In the genomic region with DNA sequence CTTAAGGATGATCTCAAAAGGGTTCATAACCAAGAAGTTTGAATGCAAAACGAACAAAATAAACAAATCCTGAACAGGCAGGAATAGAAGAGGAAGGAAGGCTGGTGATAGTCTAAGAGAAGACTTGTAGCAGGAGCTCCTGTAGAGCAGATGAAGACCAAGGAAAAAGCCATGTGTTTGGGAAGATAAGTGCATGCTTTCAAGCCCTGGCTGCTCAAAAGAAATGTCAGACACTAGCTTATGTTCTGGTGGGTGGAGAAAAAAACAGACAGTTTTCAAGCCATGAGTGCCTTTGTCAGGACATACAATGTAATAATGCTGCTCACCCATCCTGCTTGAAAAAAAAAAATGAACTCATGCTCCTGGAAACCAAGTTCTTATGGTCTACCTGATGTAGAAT, we compare ENCODE assay signal across 1 cellular context.
TF ChIP-seq lines count a peak whose summit lies in the region.

No MANE protein-coding gene starts in this region.

TF ChIP-seq in K562, 482 proteins besides CTCF, POLR2A, EP300 and RAD21 (continued from another document and continues in another):
- TF ChIP-seq ZNF561 (CRISPR knock-in tag; conservative IDR thresholded peaks at IDR 0.05) (no peak), JUN (IDR thresholded peaks at IDR 0.05; ENCODE audit: borderline replicate concordance, low read depth, low read length) (peak; percentile 46; the same call in 1 of the 2 replicates), JUN (CRISPR knock-in tag; IDR thresholded peaks at IDR 0.05; ENCODE audit: borderline replicate concordance) (no peak), ZNF436 (CRISPR knock-in tag; IDR thresholded peaks at IDR 0.05) (no peak), SMARCB1 (IDR thresholded peaks at IDR 0.05; ENCODE audit: insufficient read length, low read depth) (no peak), KDM5B (IDR thresholded peaks at IDR 0.05; ENCODE audit: insufficient replicate concordance, low read depth, low read length) (no peak), ETV5 (CRISPR knock-in tag; IDR thresholded peaks at IDR 0.05; ENCODE audit: low read depth) (no peak), SMARCA5 (IDR thresholded peaks at IDR 0.05) (no peak), CREM (IDR thresholded peaks at IDR 0.05; ENCODE audit: low read depth) (no peak), ZNF766 (CRISPR knock-in tag; conservative IDR thresholded peaks at IDR 0.05) (no peak), RBM34 (IDR thresholded peaks at IDR 0.05; ENCODE audit: borderline replicate concordance, insufficient read depth, low read length) (no peak), COPS2 (conservative IDR thresholded peaks at IDR 0.05) (no peak), FIP1L1 (IDR thresholded peaks at IDR 0.05; ENCODE audit: low read depth, low read length, poor library complexity, severe bottlenecking) (no peak), WHSC1 (IDR thresholded peaks at IDR 0.05; ENCODE audit: low read length) (no peak), SREBF2 (CRISPR knock-in tag; IDR thresholded peaks at IDR 0.05) (no peak), SAFB (IDR thresholded peaks at IDR 0.05; ENCODE audit: borderline replicate concordance, low read depth, low read length) (no peak), ZC3H11A (IDR thresholded peaks at IDR 0.05; ENCODE audit: low read depth, low read length) (no peak), TSC22D4 (tag; IDR thresholded peaks at IDR 0.05) (no peak), EGR1 (conservative IDR thresholded peaks at IDR 0.05) (peak; percentile 64; the same call in 1 of the 2 replicates), CAMTA2 (CRISPR knock-in tag; conservative IDR thresholded peaks at IDR 0.05) (no peak), ZNF445 (CRISPR knock-in tag; IDR thresholded peaks at IDR 0.05; ENCODE audit: low read depth) (no peak), TCF3 (CRISPR knock-in tag; IDR thresholded peaks at IDR 0.05) (peak; percentile 87)
- TF ChIP-seq, protein P1, sequence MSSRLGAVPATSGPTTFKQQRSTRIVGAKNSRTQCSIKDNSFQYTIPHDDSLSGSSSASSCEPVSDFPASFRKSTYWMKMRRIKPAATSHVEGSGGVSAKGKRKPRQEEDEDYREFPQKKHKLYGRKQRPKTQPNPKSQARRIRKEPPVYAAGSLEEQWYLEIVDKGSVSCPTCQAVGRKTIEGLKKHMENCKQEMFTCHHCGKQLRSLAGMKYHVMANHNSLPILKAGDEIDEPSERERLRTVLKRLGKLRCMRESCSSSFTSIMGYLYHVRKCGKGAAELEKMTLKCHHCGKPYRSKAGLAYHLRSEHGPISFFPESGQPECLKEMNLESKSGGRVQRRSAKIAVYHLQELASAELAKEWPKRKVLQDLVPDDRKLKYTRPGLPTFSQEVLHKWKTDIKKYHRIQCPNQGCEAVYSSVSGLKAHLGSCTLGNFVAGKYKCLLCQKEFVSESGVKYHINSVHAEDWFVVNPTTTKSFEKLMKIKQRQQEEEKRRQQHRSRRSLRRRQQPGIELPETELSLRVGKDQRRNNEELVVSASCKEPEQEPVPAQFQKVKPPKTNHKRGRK (tag; IDR thresholded peaks at IDR 0.05) = no peak
- TF ChIP-seq, protein P2, sequence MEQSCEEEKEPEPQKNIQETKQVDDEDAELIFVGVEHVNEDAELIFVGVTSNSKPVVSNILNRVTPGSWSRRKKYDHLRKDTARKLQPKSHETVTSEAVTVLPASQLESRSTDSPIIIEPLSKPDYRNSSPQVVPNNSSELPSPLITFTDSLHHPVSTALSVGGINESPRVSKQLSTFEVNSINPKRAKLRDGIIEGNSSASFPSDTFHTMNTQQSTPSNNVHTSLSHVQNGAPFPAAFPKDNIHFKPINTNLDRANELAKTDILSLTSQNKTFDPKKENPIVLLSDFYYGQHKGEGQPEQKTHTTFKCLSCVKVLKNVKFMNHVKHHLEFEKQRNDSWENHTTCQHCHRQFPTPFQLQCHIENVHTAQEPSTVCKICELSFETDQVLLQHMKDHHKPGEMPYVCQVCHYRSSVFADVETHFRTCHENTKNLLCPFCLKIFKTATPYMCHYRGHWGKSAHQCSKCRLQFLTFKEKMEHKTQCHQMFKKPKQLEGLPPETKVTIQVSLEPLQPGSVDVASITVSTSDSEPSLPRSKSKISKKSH (CRISPR knock-in tag; IDR thresholded peaks at IDR 0.05) = no peak
- TF ChIP-seq, protein P3, sequence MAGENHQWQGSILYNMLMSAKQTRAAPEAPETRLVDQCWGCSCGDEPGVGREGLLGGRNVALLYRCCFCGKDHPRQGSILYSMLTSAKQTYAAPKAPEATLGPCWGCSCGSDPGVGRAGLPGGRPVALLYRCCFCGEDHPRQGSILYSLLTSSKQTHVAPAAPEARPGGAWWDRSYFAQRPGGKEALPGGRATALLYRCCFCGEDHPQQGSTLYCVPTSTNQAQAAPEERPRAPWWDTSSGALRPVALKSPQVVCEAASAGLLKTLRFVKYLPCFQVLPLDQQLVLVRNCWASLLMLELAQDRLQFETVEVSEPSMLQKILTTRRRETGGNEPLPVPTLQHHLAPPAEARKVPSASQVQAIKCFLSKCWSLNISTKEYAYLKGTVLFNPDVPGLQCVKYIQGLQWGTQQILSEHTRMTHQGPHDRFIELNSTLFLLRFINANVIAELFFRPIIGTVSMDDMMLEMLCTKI (IDR thresholded peaks at IDR 0.05; ENCODE audit: partially characterized antibody) = no peak
- TF ChIP-seq, protein P4, sequence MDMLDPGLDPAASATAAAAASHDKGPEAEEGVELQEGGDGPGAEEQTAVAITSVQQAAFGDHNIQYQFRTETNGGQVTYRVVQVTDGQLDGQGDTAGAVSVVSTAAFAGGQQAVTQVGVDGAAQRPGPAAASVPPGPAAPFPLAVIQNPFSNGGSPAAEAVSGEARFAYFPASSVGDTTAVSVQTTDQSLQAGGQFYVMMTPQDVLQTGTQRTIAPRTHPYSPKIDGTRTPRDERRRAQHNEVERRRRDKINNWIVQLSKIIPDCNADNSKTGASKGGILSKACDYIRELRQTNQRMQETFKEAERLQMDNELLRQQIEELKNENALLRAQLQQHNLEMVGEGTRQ (CRISPR knock-in tag; IDR thresholded peaks at IDR 0.05) = no peak
- TF ChIP-seq, protein P5, sequence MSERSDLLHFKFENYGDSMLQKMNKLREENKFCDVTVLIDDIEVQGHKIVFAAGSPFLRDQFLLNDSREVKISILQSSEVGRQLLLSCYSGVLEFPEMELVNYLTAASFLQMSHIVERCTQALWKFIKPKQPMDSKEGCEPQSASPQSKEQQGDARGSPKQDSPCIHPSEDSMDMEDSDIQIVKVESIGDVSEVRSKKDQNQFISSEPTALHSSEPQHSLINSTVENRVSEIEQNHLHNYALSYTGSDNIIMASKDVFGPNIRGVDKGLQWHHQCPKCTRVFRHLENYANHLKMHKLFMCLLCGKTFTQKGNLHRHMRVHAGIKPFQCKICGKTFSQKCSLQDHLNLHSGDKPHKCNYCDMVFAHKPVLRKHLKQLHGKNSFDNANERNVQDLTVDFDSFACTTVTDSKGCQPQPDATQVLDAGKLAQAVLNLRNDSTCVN (CRISPR knock-in tag; IDR thresholded peaks at IDR 0.05) = no peak
- TF ChIP-seq, protein P6, sequence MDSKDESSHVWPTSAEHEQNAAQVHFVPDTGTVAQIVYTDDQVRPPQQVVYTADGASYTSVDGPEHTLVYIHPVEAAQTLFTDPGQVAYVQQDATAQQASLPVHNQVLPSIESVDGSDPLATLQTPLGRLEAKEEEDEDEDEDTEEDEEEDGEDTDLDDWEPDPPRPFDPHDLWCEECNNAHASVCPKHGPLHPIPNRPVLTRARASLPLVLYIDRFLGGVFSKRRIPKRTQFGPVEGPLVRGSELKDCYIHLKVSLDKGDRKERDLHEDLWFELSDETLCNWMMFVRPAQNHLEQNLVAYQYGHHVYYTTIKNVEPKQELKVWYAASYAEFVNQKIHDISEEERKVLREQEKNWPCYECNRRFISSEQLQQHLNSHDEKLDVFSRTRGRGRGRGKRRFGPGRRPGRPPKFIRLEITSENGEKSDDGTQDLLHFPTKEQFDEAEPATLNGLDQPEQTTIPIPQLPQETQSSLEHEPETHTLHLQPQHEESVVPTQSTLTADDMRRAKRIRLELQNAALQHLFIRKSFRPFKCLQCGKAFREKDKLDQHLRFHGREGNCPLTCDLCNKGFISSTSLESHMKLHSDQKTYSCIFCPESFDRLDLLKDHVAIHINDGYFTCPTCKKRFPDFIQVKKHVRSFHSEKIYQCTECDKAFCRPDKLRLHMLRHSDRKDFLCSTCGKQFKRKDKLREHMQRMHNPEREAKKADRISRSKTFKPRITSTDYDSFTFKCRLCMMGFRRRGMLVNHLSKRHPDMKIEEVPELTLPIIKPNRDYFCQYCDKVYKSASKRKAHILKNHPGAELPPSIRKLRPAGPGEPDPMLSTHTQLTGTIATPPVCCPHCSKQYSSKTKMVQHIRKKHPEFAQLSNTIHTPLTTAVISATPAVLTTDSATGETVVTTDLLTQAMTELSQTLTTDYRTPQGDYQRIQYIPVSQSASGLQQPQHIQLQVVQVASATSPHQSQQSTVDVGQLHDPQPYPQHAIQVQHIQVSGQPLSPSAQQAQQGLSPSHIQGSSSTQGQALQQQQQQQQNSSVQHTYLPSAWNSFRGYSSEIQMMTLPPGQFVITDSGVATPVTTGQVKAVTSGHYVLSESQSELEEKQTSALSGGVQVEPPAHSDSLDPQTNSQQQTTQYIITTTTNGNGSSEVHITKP (IDR thresholded peaks at IDR 0.05; ENCODE audit: partially characterized antibody) = no peak
- TF ChIP-seq, protein P7, sequence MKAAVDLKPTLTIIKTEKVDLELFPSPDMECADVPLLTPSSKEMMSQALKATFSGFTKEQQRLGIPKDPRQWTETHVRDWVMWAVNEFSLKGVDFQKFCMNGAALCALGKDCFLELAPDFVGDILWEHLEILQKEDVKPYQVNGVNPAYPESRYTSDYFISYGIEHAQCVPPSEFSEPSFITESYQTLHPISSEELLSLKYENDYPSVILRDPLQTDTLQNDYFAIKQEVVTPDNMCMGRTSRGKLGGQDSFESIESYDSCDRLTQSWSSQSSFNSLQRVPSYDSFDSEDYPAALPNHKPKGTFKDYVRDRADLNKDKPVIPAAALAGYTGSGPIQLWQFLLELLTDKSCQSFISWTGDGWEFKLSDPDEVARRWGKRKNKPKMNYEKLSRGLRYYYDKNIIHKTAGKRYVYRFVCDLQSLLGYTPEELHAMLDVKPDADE (conservative IDR thresholded peaks at IDR 0.05; ENCODE audit: control insufficient read depth, low read depth, low read length) = no peak
- TF ChIP-seq, protein P8, sequence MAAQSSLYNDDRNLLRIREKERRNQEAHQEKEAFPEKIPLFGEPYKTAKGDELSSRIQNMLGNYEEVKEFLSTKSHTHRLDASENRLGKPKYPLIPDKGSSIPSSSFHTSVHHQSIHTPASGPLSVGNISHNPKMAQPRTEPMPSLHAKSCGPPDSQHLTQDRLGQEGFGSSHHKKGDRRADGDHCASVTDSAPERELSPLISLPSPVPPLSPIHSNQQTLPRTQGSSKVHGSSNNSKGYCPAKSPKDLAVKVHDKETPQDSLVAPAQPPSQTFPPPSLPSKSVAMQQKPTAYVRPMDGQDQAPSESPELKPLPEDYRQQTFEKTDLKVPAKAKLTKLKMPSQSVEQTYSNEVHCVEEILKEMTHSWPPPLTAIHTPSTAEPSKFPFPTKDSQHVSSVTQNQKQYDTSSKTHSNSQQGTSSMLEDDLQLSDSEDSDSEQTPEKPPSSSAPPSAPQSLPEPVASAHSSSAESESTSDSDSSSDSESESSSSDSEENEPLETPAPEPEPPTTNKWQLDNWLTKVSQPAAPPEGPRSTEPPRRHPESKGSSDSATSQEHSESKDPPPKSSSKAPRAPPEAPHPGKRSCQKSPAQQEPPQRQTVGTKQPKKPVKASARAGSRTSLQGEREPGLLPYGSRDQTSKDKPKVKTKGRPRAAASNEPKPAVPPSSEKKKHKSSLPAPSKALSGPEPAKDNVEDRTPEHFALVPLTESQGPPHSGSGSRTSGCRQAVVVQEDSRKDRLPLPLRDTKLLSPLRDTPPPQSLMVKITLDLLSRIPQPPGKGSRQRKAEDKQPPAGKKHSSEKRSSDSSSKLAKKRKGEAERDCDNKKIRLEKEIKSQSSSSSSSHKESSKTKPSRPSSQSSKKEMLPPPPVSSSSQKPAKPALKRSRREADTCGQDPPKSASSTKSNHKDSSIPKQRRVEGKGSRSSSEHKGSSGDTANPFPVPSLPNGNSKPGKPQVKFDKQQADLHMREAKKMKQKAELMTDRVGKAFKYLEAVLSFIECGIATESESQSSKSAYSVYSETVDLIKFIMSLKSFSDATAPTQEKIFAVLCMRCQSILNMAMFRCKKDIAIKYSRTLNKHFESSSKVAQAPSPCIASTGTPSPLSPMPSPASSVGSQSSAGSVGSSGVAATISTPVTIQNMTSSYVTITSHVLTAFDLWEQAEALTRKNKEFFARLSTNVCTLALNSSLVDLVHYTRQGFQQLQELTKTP (IDR thresholded peaks at IDR 0.05; ENCODE audit: low read depth in 1 of 2, partially characterized antibody in 2 of 2) = no peak
- TF ChIP-seq, protein P9, sequence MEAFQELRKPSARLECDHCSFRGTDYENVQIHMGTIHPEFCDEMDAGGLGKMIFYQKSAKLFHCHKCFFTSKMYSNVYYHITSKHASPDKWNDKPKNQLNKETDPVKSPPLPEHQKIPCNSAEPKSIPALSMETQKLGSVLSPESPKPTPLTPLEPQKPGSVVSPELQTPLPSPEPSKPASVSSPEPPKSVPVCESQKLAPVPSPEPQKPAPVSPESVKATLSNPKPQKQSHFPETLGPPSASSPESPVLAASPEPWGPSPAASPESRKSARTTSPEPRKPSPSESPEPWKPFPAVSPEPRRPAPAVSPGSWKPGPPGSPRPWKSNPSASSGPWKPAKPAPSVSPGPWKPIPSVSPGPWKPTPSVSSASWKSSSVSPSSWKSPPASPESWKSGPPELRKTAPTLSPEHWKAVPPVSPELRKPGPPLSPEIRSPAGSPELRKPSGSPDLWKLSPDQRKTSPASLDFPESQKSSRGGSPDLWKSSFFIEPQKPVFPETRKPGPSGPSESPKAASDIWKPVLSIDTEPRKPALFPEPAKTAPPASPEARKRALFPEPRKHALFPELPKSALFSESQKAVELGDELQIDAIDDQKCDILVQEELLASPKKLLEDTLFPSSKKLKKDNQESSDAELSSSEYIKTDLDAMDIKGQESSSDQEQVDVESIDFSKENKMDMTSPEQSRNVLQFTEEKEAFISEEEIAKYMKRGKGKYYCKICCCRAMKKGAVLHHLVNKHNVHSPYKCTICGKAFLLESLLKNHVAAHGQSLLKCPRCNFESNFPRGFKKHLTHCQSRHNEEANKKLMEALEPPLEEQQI (IDR thresholded peaks at IDR 0.05) = peak; percentile 68; the same call in 1 of the 2 replicates
- TF ChIP-seq, protein P10, sequence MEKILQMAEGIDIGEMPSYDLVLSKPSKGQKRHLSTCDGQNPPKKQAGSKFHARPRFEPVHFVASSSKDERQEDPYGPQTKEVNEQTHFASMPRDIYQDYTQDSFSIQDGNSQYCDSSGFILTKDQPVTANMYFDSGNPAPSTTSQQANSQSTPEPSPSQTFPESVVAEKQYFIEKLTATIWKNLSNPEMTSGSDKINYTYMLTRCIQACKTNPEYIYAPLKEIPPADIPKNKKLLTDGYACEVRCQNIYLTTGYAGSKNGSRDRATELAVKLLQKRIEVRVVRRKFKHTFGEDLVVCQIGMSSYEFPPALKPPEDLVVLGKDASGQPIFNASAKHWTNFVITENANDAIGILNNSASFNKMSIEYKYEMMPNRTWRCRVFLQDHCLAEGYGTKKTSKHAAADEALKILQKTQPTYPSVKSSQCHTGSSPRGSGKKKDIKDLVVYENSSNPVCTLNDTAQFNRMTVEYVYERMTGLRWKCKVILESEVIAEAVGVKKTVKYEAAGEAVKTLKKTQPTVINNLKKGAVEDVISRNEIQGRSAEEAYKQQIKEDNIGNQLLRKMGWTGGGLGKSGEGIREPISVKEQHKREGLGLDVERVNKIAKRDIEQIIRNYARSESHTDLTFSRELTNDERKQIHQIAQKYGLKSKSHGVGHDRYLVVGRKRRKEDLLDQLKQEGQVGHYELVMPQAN (IDR thresholded peaks at IDR 0.05; ENCODE audit: borderline replicate concordance) = peak; percentile 66; the same call in 1 of the 2 replicates
